ENCODE assay signal across 23 cellular contexts in genomic region chr14:103887557-103888115, GRCh38. TPM values are rescaled to one million over a fixed set of nuclear protein-coding genes. Genes with fewer than 3 reads are reported as not detected.
"Had no signal": no experiment of that assay in that cellular context is flagged by ENCODE, and none has a peak within 500 bp of the region (broad histone marks: within the 10 kb centered on the region; RNA-seq: fewer than 3 reads in every experiment).

No MANE protein-coding gene starts in this region.

- ATAC-seq: effector memory CD8-positive, alpha-beta T cell; gastrocnemius medialis; heart right ventricle; left cardiac atrium; lower lobe of right lung; stimulated activated memory B cell treated with anti-CD40 and anti-IgM and Interleukin-4, amounts not matched to agents 10 μg/mL and 1 μg/mL and 100 μg/mL, for 72 hours had no signal

- H3K4me3 ChIP-seq: esophagus muscularis mucosa, gastrocnemius medialis, heart right ventricle, left ventricle myocardium inferior, lower lobe of right lung, smooth muscle cell, testis, tibial nerve had no signal

- H3K27me3 ChIP-seq: esophagus muscularis mucosa, gastrocnemius medialis, heart right ventricle, testis, tibial nerve had no signal

- H3K36me3 ChIP-seq: esophagus muscularis mucosa, gastrocnemius medialis, heart right ventricle, left ventricle myocardium inferior, lower lobe of right lung, tibial nerve had no signal

- H3K27ac ChIP-seq: epithelial cell of prostate, esophagus muscularis mucosa, gastrocnemius medialis, heart right ventricle, left ventricle myocardium inferior, lower lobe of right lung, testis, tibial nerve had no signal

- DNase-seq: effector memory CD8-positive, alpha-beta T cell; gastrocnemius medialis; heart right ventricle; left cardiac atrium; left ventricle myocardium inferior; lower lobe of right lung; stimulated activated CD4-positive, alpha-beta T cell treated with anti-CD3 and anti-CD28 coated beads, Interleukin-4, amount 100 ng/mL, for 1 hour; stimulated activated CD8-positive, alpha-beta memory T cell treated with anti-CD3 and anti-CD28 coated beads, Interleukin-4, amount 100 ng/mL, for 48 hours; testis had no signal

- H3K9me3 ChIP-seq: esophagus muscularis mucosa, gastrocnemius medialis, heart right ventricle, left ventricle myocardium inferior, lower lobe of right lung, testis, tibial nerve had no signal

- H3K4me2 ChIP-seq: smooth muscle cell had no signal

RNA-seq across cellular contexts. Expression of gene TDRD9, which starts 40.6 kb away (rescaled TPM):
- total RNA-seq: mesothelial cell of epicardium had no signal
- polyA plus RNA-seq: smooth muscle cell had no signal

RNA-seq across cellular contexts. Expression of gene RD3L, which starts 54.7 kb away (rescaled TPM):
- total RNA-seq: esophagus muscularis mucosa; fibroblast of villous mesenchyme; gastrocnemius medialis; lower lobe of right lung; mesothelial cell of epicardium; mucosa of gallbladder; natural killer cell treated with Interleukin-12 subunit alpha and Interleukin-12 subunit beta and Interleukin-15 and Interleukin-18, amount 100 ng/mL, for 72 hours; omental fat pad; pulmonary artery endothelial cell; smooth muscle cell; subcutaneous adipose tissue; testis; tibial nerve; ureter had no signal
- polyA plus RNA-seq: keratinocyte, smooth muscle cell had no signal
